25 cellular contexts compared by ENCODE assay signal in genomic region chr15:75828429-75828828, GRCh38. TPM values are rescaled to one million over a fixed set of nuclear protein-coding genes. Genes with fewer than 3 reads are reported as not detected.
A peak's percentile ranks its signal among the peaks of the same experiment; 100 is the strongest.
DNase-seq lines count a peak whose midpoint lies in the region; ATAC-seq, FAIRE-seq and TF ChIP-seq lines count a peak whose summit lies in the region.
"Had no signal": no experiment of that assay in that cellular context is flagged by ENCODE, and none has a peak within 500 bp of the region (broad histone marks: within the 10 kb centered on the region; RNA-seq: fewer than 3 reads in every experiment).

No MANE protein-coding gene starts in this region.

- H4K8ac ChIP-seq in H9 (replicated peaks; ENCODE audit: insufficient read length, low read depth, low read length), result no peak overlapping the region

- no peak overlapping the region for H2BK12ac ChIP-seq in H9 (ENCODE audit: insufficient read length, low read depth, low read length)

- no peak overlapping the region for H2BK20ac ChIP-seq in H9 (ENCODE audit: low read depth, low read length, poor library complexity, severe bottlenecking)

- H3T11ph ChIP-seq in H9 (ENCODE audit: low read length), result no peak overlapping the region

- no peaks in the 10 kb centered on the region for H3K36me3 ChIP-seq in RWPE2 (ENCODE audit: low read depth)
- no peaks in the 10 kb centered on the region for H3K36me3 ChIP-seq in bronchial epithelial cell (ENCODE audit: control insufficient read depth, insufficient read depth, low read length)
- H3K36me3 ChIP-seq in aorta (ENCODE audit: control insufficient read depth in 1 of 2, insufficient read depth in 2 of 2, low read length in 1 of 2), result no peaks in the 10 kb centered on the region
- H3K36me3 ChIP-seq: BE2C; BLaER1 treated with 17β-estradiol and CSF1 and Interleukin-3, amounts not matched to agents 10 nM and 100 nM; HAP-1 had no signal

- no peak overlapping the region for H2BK15ac ChIP-seq in H9 (ENCODE audit: low read depth, low read length)

- H3K4me3 Mint-ChIP-seq in H9, result no peak overlapping the region
- H3K4me3 Mint-ChIP-seq: CD14-positive monocyte; CD4-positive, alpha-beta T cell; CD8-positive, alpha-beta memory T cell; GM23338; HFFc6 had no signal

- H3K4me1 Mint-ChIP-seq in H9, result peaks cover 34 to 36% of the 10 kb centered on the region in 2 experiments
- H3K4me1 Mint-ChIP-seq: CD8-positive, alpha-beta memory T cell had no signal

- H3K23ac ChIP-seq in H9 (ENCODE audit: insufficient read length, low read depth, low read length), result no peak overlapping the region

- H3K4ac ChIP-seq in H9 (ENCODE audit: low read depth, low read length), result no peak overlapping the region

- no peaks in the 10 kb centered on the region for H4K20me1 ChIP-seq in H9 (ENCODE audit: control insufficient read depth, insufficient read depth, insufficient read length)
- H4K20me1 ChIP-seq: BLaER1 treated with 17β-estradiol and CSF1 and Interleukin-3, amounts not matched to agents 10 nM and 100 nM had no signal

- ATAC-seq in RWPE2 (ENCODE audit: low read depth) (no peak), foreskin keratinocyte (no peak), aorta (ENCODE audit: low FRiP score) (no peak), HG03039 (IDR thresholded peaks at IDR 0.05; ENCODE audit: unreplicated experiment) (no peak)
- ATAC-seq: A549, GM23338 had no signal

- H3K4me3 ChIP-seq in RWPE2 (ENCODE audit: severe bottlenecking), result no peak overlapping the region
- no peak overlapping the region for H3K4me3 ChIP-seq in bronchial epithelial cell (ENCODE audit: low read depth, low read length)
- H3K4me3 ChIP-seq in aorta (ENCODE audit: low read length in 2 of 2), result no peak overlapping the region
- H3K4me3 ChIP-seq: A549; BLaER1 treated with 17β-estradiol and CSF1 and Interleukin-3, amounts not matched to agents 10 nM and 100 nM; GM23338; HAP-1 had no signal

- H3K27ac ChIP-seq in RWPE2 (ENCODE audit: poor library complexity, severe bottlenecking) (peak overlapping the region; percentile 7), foreskin keratinocyte (peak overlapping the region; percentile 20), aorta (ENCODE audit: low read depth in 1 of 2, low read length in 2 of 2) (no peak overlapping the region), H9 (ENCODE audit: insufficient read length, low read depth, low read length) (no peak overlapping the region)
- H3K27ac ChIP-seq: A549; BLaER1 treated with 17β-estradiol and CSF1 and Interleukin-3, amounts not matched to agents 10 nM and 100 nM had no signal

- H3K79me2 ChIP-seq in H9 (ENCODE audit: insufficient read depth, low read length), result no peaks in the 10 kb centered on the region

- no peak overlapping the region for H2BK120ac ChIP-seq in H9 (ENCODE audit: low read depth, low read length, poor library complexity, severe bottlenecking)

- no peaks in the 10 kb centered on the region for H3K79me1 ChIP-seq in H9 (ENCODE audit: insufficient read depth, low read depth, low read length, poor library complexity, severe bottlenecking)

- WGBS in aorta, 2 donors, result 92 to 95% methylated on average over 9 of the region's 9 CpGs
- no CpG with 5 or more reads among the region's 9 CpGs for WGBS in H9 (ENCODE audit: extremely low coverage, insufficient read length, low lambda C conversion rate)

- H3K14ac ChIP-seq in H9 (ENCODE audit: insufficient read depth, low read length), result no peak overlapping the region

- H3K27me3 Mint-ChIP-seq in H9 (ENCODE audit: low read depth), result no peaks in the 10 kb centered on the region
- H3K27me3 Mint-ChIP-seq: CD4-positive, alpha-beta T cell had no signal

- FAIRE-seq in bronchial epithelial cell (lab: Jason Lieb, UNC), result no peak
- FAIRE-seq: A549, D721Med, GM12891, GM18507 had no signal

- no peak overlapping the region for H2AFZ ChIP-seq in H9 (ENCODE audit: low read length)

- no peaks in the 10 kb centered on the region for H3K9me3 Mint-ChIP-seq in H9
- H3K9me3 Mint-ChIP-seq: CD14-positive monocyte; CD4-positive, alpha-beta T cell; CD8-positive, alpha-beta memory T cell; GM23338; HFFc6 had no signal

- H3K4me1 ChIP-seq in RWPE2 (ENCODE audit: insufficient read depth, poor library complexity, severe bottlenecking), result peaks cover 14% of the 10 kb centered on the region
- H3K4me1 ChIP-seq in foreskin keratinocyte, result peaks cover 11% of the 10 kb centered on the region
- H3K4me1 ChIP-seq in aorta (ENCODE audit: control insufficient read depth in 1 of 2, insufficient read depth in 2 of 2, low read length in 2 of 2), result no peaks in the 10 kb centered on the region
- peaks cover 7% of the 10 kb centered on the region; the same call in 1 of the 2 replicates for H3K4me1 ChIP-seq in H9 (ENCODE audit: insufficient read depth, low read length)
- H3K4me1 ChIP-seq: A549, BE2C had no signal

- no peak overlapping the region for H2BK5ac ChIP-seq in H9 (ENCODE audit: insufficient read length, low read length)

- no peaks in the 10 kb centered on the region for H3K9me3 ChIP-seq in RWPE2 (ENCODE audit: severe bottlenecking)
- H3K9me3 ChIP-seq in aorta (ENCODE audit: control insufficient read depth, low read length), result no peaks in the 10 kb centered on the region
- H3K9me3 ChIP-seq in H9 (ENCODE audit: control insufficient read depth, low read depth, low read length), result no peaks in the 10 kb centered on the region
- H3K9me3 ChIP-seq: A549; BE2C; BLaER1 treated with 17β-estradiol and CSF1 and Interleukin-3, amounts not matched to agents 10 nM and 100 nM; HAP-1 had no signal

- H3K4me2 ChIP-seq in H9 (ENCODE audit: insufficient read depth, insufficient read length, low read length), result no peak overlapping the region
- H3K4me2 ChIP-seq: A549, GM23338 had no signal

- no peak overlapping the region for H3K18ac ChIP-seq in H9 (ENCODE audit: insufficient read length, low read depth, low read length)

- H4K91ac ChIP-seq in H9 (ENCODE audit: insufficient read length, low read depth, low read length), result no peak overlapping the region

- no peak overlapping the region for H3K27ac Mint-ChIP-seq in H9
- H3K27ac Mint-ChIP-seq: CD4-positive, alpha-beta T cell; CD8-positive, alpha-beta memory T cell; GM23338; HFFc6 had no signal

- H3K23me2 ChIP-seq in H9 (ENCODE audit: insufficient read length, low read depth, low read length, poor library complexity, severe bottlenecking), result no peaks in the 10 kb centered on the region

- H4K5ac ChIP-seq in H9 (ENCODE audit: insufficient read length, low read depth, low read length), result no peak overlapping the region

- H3K27me3 ChIP-seq in RWPE2 (ENCODE audit: insufficient read depth, poor library complexity, severe bottlenecking) (no peaks in the 10 kb centered on the region), bronchial epithelial cell (ENCODE audit: control insufficient read depth, insufficient read depth, low read length) (no peaks in the 10 kb centered on the region), foreskin keratinocyte (no peaks in the 10 kb centered on the region), aorta (ENCODE audit: control insufficient read depth in 1 of 2, insufficient read depth in 2 of 2, low read length in 1 of 2) (no peaks in the 10 kb centered on the region), H9 (ENCODE audit: insufficient read depth, low read length) (no peaks in the 10 kb centered on the region)
- H3K27me3 ChIP-seq: BE2C; BLaER1 treated with 17β-estradiol and CSF1 and Interleukin-3, amounts not matched to agents 10 nM and 100 nM had no signal

- no peak overlapping the region for H3K9ac ChIP-seq in H9 (ENCODE audit: extremely low read depth, insufficient read length, low read length)
- H3K9ac ChIP-seq: BLaER1 treated with 17β-estradiol and CSF1 and Interleukin-3, amounts not matched to agents 10 nM and 100 nM had no signal

- H2AK5ac ChIP-seq in H9 (ENCODE audit: insufficient read length, low read length), result no peak overlapping the region

- H3K56ac ChIP-seq in H9 (ENCODE audit: insufficient read length, low read depth, low read length), result no peak overlapping the region

- intact Hi-C loops in aorta (cut with DNase I), result no loop called here
- intact Hi-C loops in head of caudate nucleus (cut with DNase I), result no loop called here

- H3K36me3 Mint-ChIP-seq in H9 (ENCODE audit: insufficient read depth in 1 of 3, low read depth in 3 of 3), result no peaks in the 10 kb centered on the region
- H3K36me3 Mint-ChIP-seq: CD14-positive monocyte had no signal

- TF ChIP-seq CTCF in RWPE2 (IDR thresholded peaks at IDR 0.05; ENCODE audit: poor library complexity, severe bottlenecking) (no peak), bronchial epithelial cell (IDR thresholded peaks at IDR 0.05; ENCODE audit: insufficient read depth, low read length, severe bottlenecking) (no peak), foreskin keratinocyte (conservative IDR thresholded peaks at IDR 0.05) (no peak), H9 (conservative IDR thresholded peaks at IDR 0.05) (no peak)

- DNase-seq in RWPE2 (ENCODE audit: low spot score) (no peak), bronchial epithelial cell (ENCODE audit: low read depth) (peak; percentile 29), foreskin keratinocyte (no peak), aorta (no peak), head of caudate nucleus (no peak), H9 (no peak)
- DNase-seq: 8988T; ACHN; AML-193; BE2C; CD4-positive, alpha-beta T cell; CD8-positive, alpha-beta memory T cell; DMS53; DMS79 treated with DMSO at 0.1 percent for 48 hours; GF-D8; HFFc6 had no signal

RNA-seq across cellular contexts. Expression of gene UBE2Q2, which starts 14.8 kb away (rescaled TPM):
- total RNA-seq in bronchial epithelial cell (28.8 and 32.1 TPM in 2 replicates), foreskin keratinocyte (32.1 and 34.5 TPM in 2 replicates), aorta (10 to 100 TPM; 38.2 to 42.6 TPM), H9 (2021) (29.6 and 31.8 TPM in 2 replicates)
- polyA plus RNA-seq in foreskin keratinocyte (17.4 and 18.9 TPM in 2 replicates), aorta (10 to 100 TPM; 39.5 to 86.4 TPM)

Comparison
In these comparisons a context has a peak if more than half of its experiments do, and no peak if none do; other contexts are left out.
1. H3K27ac ChIP-seq: peak in RWPE2 (single experiment) and foreskin keratinocyte (single experiment); none in aorta (0 of 2) and H9 (single experiment).